In the genomic region with DNA sequence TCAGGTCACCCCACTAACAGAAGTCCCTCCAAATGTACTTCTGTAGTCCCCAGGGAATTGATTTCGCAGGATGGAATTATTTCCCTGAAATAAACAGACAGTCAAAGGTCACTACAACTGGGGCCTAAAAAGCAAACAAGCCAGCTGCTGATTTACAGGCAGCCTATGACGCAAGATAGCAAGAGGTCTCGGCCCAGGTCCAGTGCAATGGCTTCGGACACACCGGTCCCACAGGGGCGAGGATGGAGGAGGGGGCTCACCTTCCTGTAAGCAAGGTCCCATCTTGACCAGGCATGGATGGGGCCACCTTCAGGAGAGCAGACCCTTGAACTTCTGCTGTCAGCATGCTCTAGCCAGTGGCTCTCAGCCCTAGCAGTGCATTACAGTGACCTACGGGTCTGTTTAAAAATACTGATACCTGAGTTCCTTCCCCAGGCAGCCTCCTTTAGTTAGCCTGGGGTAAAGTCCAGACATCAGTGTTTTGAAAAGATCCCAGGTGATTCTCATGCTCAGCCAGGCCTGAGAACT, we compare ENCODE assay signal across 16 cellular contexts. TPM values are rescaled to one million over a fixed set of nuclear protein-coding genes. Genes with fewer than 3 reads are reported as not detected.
A peak's percentile ranks its signal among the peaks of the same experiment; 100 is the strongest.
DNase-seq lines count a peak whose midpoint lies in the region; FAIRE-seq and TF ChIP-seq lines count a peak whose summit lies in the region.
"Had no signal": no experiment of that assay in that cellular context is flagged by ENCODE, and none has a peak within 500 bp of the region (broad histone marks: within the 10 kb centered on the region; RNA-seq: fewer than 3 reads in every experiment).

No MANE protein-coding gene starts in this region.

- no peak for TF ChIP-seq CTCF in chondrocyte (IDR thresholded peaks at IDR 0.05)
- TF ChIP-seq CTCF in right atrium auricular region (IDR thresholded peaks at IDR 0.05) = no peak
- TF ChIP-seq CTCF in ovary (IDR thresholded peaks at IDR 0.05) = no peak
- TF ChIP-seq CTCF in D721Med (IDR thresholded peaks at IDR 0.05; ENCODE audit: insufficient read depth, missing control alignments) = no peak

- H3K27me3 Mint-ChIP-seq in chondrocyte (ENCODE audit: low read depth) = no peaks in the 10 kb centered on the region

- H3K4me1 Mint-ChIP-seq in chondrocyte (ENCODE audit: low read depth) = peaks cover 98% of the 10 kb centered on the region

- no peak overlapping the region for H3K4me3 ChIP-seq in right atrium auricular region
- H3K4me3 ChIP-seq in ovary = no peak overlapping the region
- H3K4me3 ChIP-seq: BLaER1, SJCRH30 had no signal

- H3K27ac Mint-ChIP-seq in chondrocyte (ENCODE audit: unreplicated experiment) = peak overlapping the region; percentile 89

- FAIRE-seq in D721Med (lab: Jason Lieb, UNC) = no peak
- FAIRE-seq: bronchial epithelial cell, endometrium had no signal

- H3K4me3 Mint-ChIP-seq in chondrocyte (ENCODE audit: unreplicated experiment) = no peak overlapping the region

- H3K9me3 ChIP-seq in right atrium auricular region (no peaks in the 10 kb centered on the region), ovary (no peaks in the 10 kb centered on the region)
- H3K9me3 ChIP-seq: BLaER1, SJCRH30 had no signal

- no peaks in the 10 kb centered on the region for H3K36me3 ChIP-seq in right atrium auricular region
- no peaks in the 10 kb centered on the region for H3K36me3 ChIP-seq in ovary
- H3K36me3 ChIP-seq: BLaER1, SJCRH30 had no signal

- intact Hi-C loops in ovary (cut with DNase I) = no loop called here

- TF ChIP-seq POLR2A in ovary (IDR thresholded peaks at IDR 0.05) = no peak

- 55 to 71% (median 60%) methylated on average over 7 of the region's 7 CpGs for WGBS in ovary, 3 donors

- H3K27me3 ChIP-seq in right atrium auricular region = no peaks in the 10 kb centered on the region
- no peaks in the 10 kb centered on the region for H3K27me3 ChIP-seq in ovary
- H3K27me3 ChIP-seq: BLaER1, SJCRH30 had no signal

- peak overlapping the region; percentile 71 to 92 for H3K27ac ChIP-seq in right atrium auricular region
- H3K27ac ChIP-seq in ovary = no peak overlapping the region
- H3K27ac ChIP-seq: BLaER1, SJCRH30 had no signal

- no peak for DNase-seq in chondrocyte (ENCODE audit: low spot score)
- no peak for DNase-seq in right atrium auricular region (ENCODE audit: low spot score)
- DNase-seq in ovary = peak in 1 of 5 donors; percentile 50
- peak; percentile 49 for DNase-seq in ureter (ENCODE audit: low spot score)
- DNase-seq in NCI-H1436 treated with DMSO at 0.1 percent for 48 hours (lab: John Stamatoyannopoulos, UW) = no peak
- no peak for DNase-seq in COR-L47 (lab: John Stamatoyannopoulos, UW)
- DNase-seq in D721Med (ENCODE audit: insufficient read length, low spot score) = no peak
- no peak for DNase-seq in NCI-H510A (lab: John Stamatoyannopoulos, UW)
- DNase-seq: activated CD4-positive, alpha-beta T cell treated with anti-CD3 and anti-CD28 coated beads for 1 hour; NCI-H446; posterior cingulate gyrus; SJCRH30; substantia nigra had no signal

- peak; percentile 31 for TF ChIP-seq EP300 in ovary (IDR thresholded peaks at IDR 0.05)

- no peaks in the 10 kb centered on the region for H3K9me3 Mint-ChIP-seq in chondrocyte (ENCODE audit: low read depth)

- peaks cover 5% of the 10 kb centered on the region for H3K36me3 Mint-ChIP-seq in chondrocyte (ENCODE audit: low read depth)

- H3K4me1 ChIP-seq in right atrium auricular region (peaks cover 0 to 87% of the 10 kb centered on the region in 2 donors), ovary (ENCODE audit: insufficient read depth) (peaks cover 7% of the 10 kb centered on the region)
- H3K4me1 ChIP-seq: BLaER1 had no signal

RNA-seq across cellular contexts. Expression of a gene that starts 18.1 kb away (rescaled TPM):
- total RNA-seq in chondrocyte (78.1 to 81.4 TPM (median 78.5 TPM) in 3 replicates), right atrium auricular region (10 to 100 TPM; 16.9 to 30.1 TPM), ovary (10 to 100 TPM in 5 of 7 donors, 1 to 10 TPM in 2; 2.8 to 22.2 (median 12.0) TPM), ureter (16.0 TPM)
- 10 to 100 TPM in 1 of 2 donors, 1 to 10 TPM in 1; 9.3 to 15.8 TPM for polyA plus RNA-seq in ovary

Comparison
In these comparisons a context has a peak if more than half of its experiments do, and no peak if none do; other contexts are left out.
1. H3K27ac ChIP-seq: peak in right atrium auricular region (2 of 2); none in ovary (0 of 2).